11 cellular contexts compared by ENCODE assay signal in genomic region chr17:17738901-17739300, GRCh38. TPM values are rescaled to one million over a fixed set of nuclear protein-coding genes. Genes with fewer than 3 reads are reported as not detected.
DNase-seq lines count a peak whose midpoint lies in the region; ATAC-seq, FAIRE-seq and TF ChIP-seq lines count a peak whose summit lies in the region.
"Had no signal": no experiment of that assay in that cellular context is flagged by ENCODE, and none has a peak within 500 bp of the region (broad histone marks: within the 10 kb centered on the region; RNA-seq: fewer than 3 reads in every experiment).

No MANE protein-coding gene starts in this region.

- peak overlapping the region; percentile 52 for H3K4me3 Mint-ChIP-seq in MCF 10A (ENCODE audit: unreplicated experiment)

- H3K27me3 Mint-ChIP-seq in MCF 10A (ENCODE audit: insufficient read depth, unreplicated experiment), result no peaks in the 10 kb centered on the region

- H3K27me3 ChIP-seq in keratinocyte (ENCODE audit: control insufficient read depth, extremely low read depth, insufficient read depth, low read length), result no peaks in the 10 kb centered on the region
- H3K27me3 ChIP-seq in skeletal muscle tissue (ENCODE audit: control insufficient read depth in 3 of 3, insufficient read depth in 3 of 3, low read length in 3 of 3), result no peaks in the 10 kb centered on the region

- ATAC-seq in GM19397 (IDR thresholded peaks at IDR 0.05; ENCODE audit: unreplicated experiment) (no peak), GM18519 (IDR thresholded peaks at IDR 0.05; ENCODE audit: low FRiP score, unreplicated experiment) (no peak)

- H3K9me3 ChIP-seq in keratinocyte (ENCODE audit: control insufficient read depth, low read depth, low read length), result no peaks in the 10 kb centered on the region
- no peaks in the 10 kb centered on the region for H3K9me3 ChIP-seq in skeletal muscle tissue (ENCODE audit: control insufficient read depth in 3 of 3, low read length in 3 of 3)

- no peak overlapping the region for H3K4me3 ChIP-seq in keratinocyte (ENCODE audit: control insufficient read depth in 2 of 3, extremely low read depth in 1 of 3, insufficient read depth in 2 of 3, low read depth in 1 of 3, low read length in 3 of 3)
- H3K4me3 ChIP-seq in skeletal muscle tissue (ENCODE audit: low read length in 3 of 3), result no peak overlapping the region

- dilution Hi-C loops in keratinocyte (cut with MboI; ENCODE audit: extremely low pct_ligation_motif_present, low sequenced_read_pairs), result no loop called here

- POLR2A ChIA-PET in MCF 10A (lab: Yijun Ruan, JAX), result interaction anchor here (0.5 to 3.0 kb wide), 8 partner anchors 10 to 89 kb away, joined by 3 to 14 read pairs (median 4); no protein-coding TSS in a partner anchor

- H4K20me1 ChIP-seq in keratinocyte (ENCODE audit: control insufficient read depth, extremely low read depth, insufficient read depth, low read length), result no peaks in the 10 kb centered on the region

- intact Hi-C loops in MCF 10A (cut with micrococcal nuclease), result no loop called here

- peak; percentile 31 for DNase-seq in LHCN-M2 (ENCODE audit: low read depth)
- peak; percentile 52 for DNase-seq in MCF 10A (ENCODE audit: unreplicated experiment)
- DNase-seq in keratinocyte (ENCODE audit: low read depth, low spot score), result no peak
- no peak for DNase-seq in cortex of kidney (lab: John Stamatoyannopoulos, UW)
- DNase-seq in NCI-H146 treated with DMSO at 0.1 percent for 48 hours (lab: John Stamatoyannopoulos, UW; ENCODE audit: unreplicated experiment), result no peak
- DNase-seq: activated naive CD4-positive, alpha-beta T cell; stimulated activated CD4-positive, alpha-beta T cell treated with anti-CD3 and anti-CD28 coated beads, Interleukin-4, amount 100 ng/mL, for 1 hour; T-helper 2 cell had no signal

- H3K9ac ChIP-seq in keratinocyte (ENCODE audit: control insufficient read depth, extremely low read depth, insufficient read depth, low read length) (peak overlapping the region; percentile 40), skeletal muscle tissue (ENCODE audit: low read depth in 1 of 3, low read length in 3 of 3) (peak overlapping the region in 2 of 3 donors; percentile 61 to 76)

- H3K36me3 ChIP-seq in keratinocyte (ENCODE audit: control insufficient read depth in 2 of 2, extremely low read depth in 1 of 2, insufficient read depth in 2 of 2, low read length in 2 of 2), result peaks cover 0 to 4% of the 10 kb centered on the region in 2 experiments
- no peaks in the 10 kb centered on the region for H3K36me3 ChIP-seq in skeletal muscle tissue (ENCODE audit: control insufficient read depth in 3 of 3, insufficient read depth in 3 of 3, low read length in 3 of 3)

- H3K27ac Mint-ChIP-seq in MCF 10A (ENCODE audit: low read depth, unreplicated experiment), result peak overlapping the region; percentile 81

- BruUV-seq in MCF 10A (replicated peaks; lab: Mats Ljungman, UMichigan), result no TSS peak

- TF ChIP-seq CTCF in MCF 10A (IDR thresholded peaks at IDR 0.05; ENCODE audit: unreplicated experiment) (no peak), keratinocyte (optimal IDR thresholded peaks at IDR 0.05 in 1 of 3, IDR thresholded peaks at IDR 0.05 in 1 of 3, conservative IDR thresholded peaks at IDR 0.05 in 1 of 3; ENCODE audit: extremely low read depth in 1 of 3, insufficient read depth in 2 of 3, low read length in 3 of 3) (no peak)

- peak; percentile 53 for FAIRE-seq in keratinocyte (lab: Jason Lieb, UNC)

- CTCF ChIA-PET in MCF 10A (lab: Yijun Ruan, JAX), result interaction anchor here (0.6 to 2.0 kb wide), 8 partner anchors 10 to 148 kb away, joined by 3 to 10 read pairs (median 3); no protein-coding TSS in a partner anchor

- H2AFZ ChIP-seq in keratinocyte (ENCODE audit: control insufficient read depth, low read length), result no peak overlapping the region

- H3K36me3 Mint-ChIP-seq in MCF 10A (ENCODE audit: insufficient read depth, unreplicated experiment), result peaks cover 12% of the 10 kb centered on the region

- peaks cover 83% of the 10 kb centered on the region for H3K79me2 ChIP-seq in keratinocyte (ENCODE audit: control insufficient read depth, insufficient read depth, low read length)

- H3K4me2 ChIP-seq in keratinocyte (ENCODE audit: control insufficient read depth, extremely low read depth, insufficient read depth, low read depth, low read length), result peak overlapping the region; percentile 37

- peaks cover 46% of the 10 kb centered on the region for H3K4me1 ChIP-seq in keratinocyte (ENCODE audit: control insufficient read depth, extremely low read depth, insufficient read depth, low read length)
- peaks cover 32 to 39% (median 34%) of the 10 kb centered on the region in 3 donors for H3K4me1 ChIP-seq in skeletal muscle tissue (ENCODE audit: control insufficient read depth in 3 of 3, insufficient read depth in 3 of 3, low read length in 3 of 3)

- H3K27ac ChIP-seq in keratinocyte (ENCODE audit: control insufficient read depth, insufficient read depth, low read length), result peak overlapping the region; percentile 67
- peak overlapping the region; percentile 23 for H3K27ac ChIP-seq in skeletal muscle tissue (ENCODE audit: low read depth, low read length)

- no peaks in the 10 kb centered on the region for H3K9me3 Mint-ChIP-seq in MCF 10A (ENCODE audit: unreplicated experiment)

- peaks cover 6% of the 10 kb centered on the region for H3K9me1 ChIP-seq in keratinocyte (ENCODE audit: control insufficient read depth, extremely low read depth, insufficient read depth, low read length)

- peaks cover 59% of the 10 kb centered on the region for H3K4me1 Mint-ChIP-seq in MCF 10A (ENCODE audit: insufficient read depth, unreplicated experiment)

RNA-seq across cellular contexts. Expression of gene RAI1, which starts 57.6 kb away (rescaled TPM):
- total RNA-seq in LHCN-M2 (2014; rRNA removed), result 7.5 and 10.3 TPM in 2 replicates
- 6.9 TPM for polyA plus RNA-seq in LHCN-M2 (2012)
- total RNA-seq in MCF 10A (2022), result 30.4 and 34.6 TPM in 2 replicates
- 2.6 to 3.8 TPM (median 3.2 TPM) in 3 replicates for polyA plus RNA-seq in keratinocyte
- polyA plus RNA-seq in keratinocyte (2011; ENCODE audit: low read depth), result 4.4 TPM
- 1.5 and 4.3 TPM in 2 replicates for polyA plus RNA-seq in keratinocyte (2011; cell fraction: cytosol; rRNA removed)
- 12.7 and 22.4 TPM in 2 replicates for polyA plus RNA-seq in keratinocyte (2011; cell fraction: nucleus; rRNA removed)
- 7.9 and 17.1 TPM in 2 replicates for polyA plus RNA-seq in keratinocyte (2012; ENCODE audit: low replicate concordance)
- polyA minus RNA-seq in keratinocyte, result 7.0 to 17.7 TPM (median 7.2 TPM) in 3 replicates
- polyA minus RNA-seq in keratinocyte (2011; cell fraction: cytosol; rRNA and poly(A)+ RNA removed), result 12.1 TPM
- 16.7 and 20.6 TPM in 2 replicates for polyA minus RNA-seq in keratinocyte (2011; cell fraction: nucleus; rRNA and poly(A)+ RNA removed)
- total RNA-seq in skeletal muscle tissue, result 3.1 TPM

Comparison
In these comparisons a context has a peak if more than half of its experiments do, and no peak if none do; other contexts are left out.
1. DNase-seq: peak in LHCN-M2 (single experiment) and MCF 10A (single experiment); none in keratinocyte (single experiment), cortex of kidney (single experiment) and NCI-H146 treated with DMSO at 0.1 percent for 48 hours (single experiment).